Comparison of ENCODE assay signal across 8 cellular contexts in the genomic region with DNA sequence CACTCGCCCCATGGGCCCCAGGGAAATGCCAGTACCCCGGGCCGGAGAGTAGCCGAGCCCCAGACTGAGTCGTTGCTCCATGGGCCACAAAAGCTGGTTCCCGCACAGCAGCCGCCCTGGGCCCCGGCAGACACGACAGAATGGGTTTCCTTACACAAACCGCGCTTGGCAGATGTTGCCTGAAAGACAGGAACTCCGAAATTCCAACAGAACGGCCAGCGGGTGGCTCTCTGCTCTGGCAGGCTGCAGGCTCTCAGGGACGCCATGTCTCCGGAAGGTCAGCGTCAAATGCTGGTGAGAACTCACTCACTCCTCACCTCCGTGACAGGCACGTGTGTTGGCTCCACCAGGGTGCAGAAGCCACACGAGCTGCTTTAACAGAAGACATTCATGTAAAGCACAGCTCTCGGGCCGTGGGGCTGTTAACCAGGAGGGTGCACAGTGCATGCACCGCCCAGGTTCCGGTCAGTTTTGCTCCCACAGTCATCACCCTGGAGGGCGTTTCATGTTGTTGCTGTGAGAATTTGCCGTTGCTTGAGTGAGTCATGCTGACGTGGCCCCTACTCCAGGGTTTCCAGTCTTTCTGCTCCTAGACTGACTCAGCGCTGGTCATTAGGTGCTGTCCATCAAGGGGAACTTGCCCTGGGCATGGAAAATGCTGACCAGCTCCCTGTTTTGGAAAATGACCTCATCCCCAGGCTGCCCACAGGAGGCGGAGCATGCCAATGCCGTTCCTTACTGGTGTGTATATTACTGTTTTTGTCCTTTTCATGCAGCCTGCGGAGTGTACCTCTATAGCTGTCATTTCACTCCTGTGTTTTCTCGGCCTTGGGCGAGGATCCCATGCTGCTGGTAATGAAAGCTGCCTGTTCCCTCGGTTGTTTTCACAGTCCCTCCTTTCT. TPM values are rescaled to one million over a fixed set of nuclear protein-coding genes. Genes with fewer than 3 reads are reported as not detected.
A peak's percentile ranks its signal among the peaks of the same experiment; 100 is the strongest.
DNase-seq lines count a peak whose midpoint lies in the region; ATAC-seq, FAIRE-seq and TF ChIP-seq lines count a peak whose summit lies in the region.

No MANE protein-coding gene starts in this region.

- no peak overlapping the region for H3K18ac ChIP-seq in mesendoderm (ENCODE audit: low read length)

- no peak overlapping the region for H3K23ac ChIP-seq in mesendoderm (ENCODE audit: low read length)

- H3K36me3 Mint-ChIP-seq in GM23338 (ENCODE audit: low read depth) = no peaks in the 10 kb centered on the region; the same call in 2 of the 3 replicates

- H3K27me3 ChIP-seq in GM23338 (ENCODE audit: insufficient read depth) (no peaks in the 10 kb centered on the region), endothelial cell of umbilical vein (ENCODE audit: control insufficient read depth in 2 of 2, insufficient read depth in 2 of 2, low read length in 2 of 2) (peaks cover 0 to 2% of the 10 kb centered on the region in 2 experiments), mesendoderm (ENCODE audit: insufficient read depth, low read length, poor library complexity) (no peaks in the 10 kb centered on the region), thoracic aorta (replicated peaks; ENCODE audit: insufficient read depth) (no peaks in the 10 kb centered on the region)

- H3K9me3 Mint-ChIP-seq in GM23338 = 0 out of 3 replicates have a peak, but pooled peaks cover 3% of the 10 kb centered on the region

- TF ChIP-seq POLR2A in endothelial cell of umbilical vein (IDR thresholded peaks at IDR 0.05; ENCODE audit: low read depth, low read length) = no peak

- H3K4me2 ChIP-seq in GM23338 = no peak overlapping the region
- peak overlapping the region; percentile 75 for H3K4me2 ChIP-seq in endothelial cell of umbilical vein (ENCODE audit: insufficient read depth, low read length)
- no peak overlapping the region for H3K4me2 ChIP-seq in mesendoderm (ENCODE audit: low read length)

- H3K56ac ChIP-seq in mesendoderm (ENCODE audit: low read length) = no peak overlapping the region

- H3K9me2 ChIP-seq in GM23338 (ENCODE audit: insufficient read depth) = no peaks in the 10 kb centered on the region

- H3F3A ChIP-seq in GM23338 (replicated peaks; ENCODE audit: low read depth) = 0 out of 2 replicates have a peak, but pooled peaks cover 21% of the 10 kb centered on the region

- no peaks in the 10 kb centered on the region for H4K20me1 ChIP-seq in GM23338 (replicated peaks; ENCODE audit: insufficient read depth)
- H4K20me1 ChIP-seq in endothelial cell of umbilical vein (replicated peaks; ENCODE audit: control insufficient read depth, extremely low read depth, insufficient read depth, low read length) = no peaks in the 10 kb centered on the region

- H3K79me2 ChIP-seq in GM23338 (replicated peaks; ENCODE audit: insufficient read depth) = no peaks in the 10 kb centered on the region
- no peaks in the 10 kb centered on the region for H3K79me2 ChIP-seq in endothelial cell of umbilical vein (ENCODE audit: control insufficient read depth, insufficient read depth, low read length)
- no peaks in the 10 kb centered on the region for H3K79me2 ChIP-seq in mesendoderm (ENCODE audit: control insufficient read depth, insufficient read depth, low read length)

- intact Hi-C loops in endothelial cell of umbilical vein (cut with micrococcal nuclease) = loop anchor here (1.0 to 2.0 kb wide), 3 partner anchors 45 to 333 kb away; a partner anchor contains a TSS

- DNase-seq in GM23338 (ENCODE audit: low spot score) = peak; percentile 82
- DNase-seq in SK-N-DZ (ENCODE audit: low spot score) = peak; percentile 39
- DNase-seq in endothelial cell of umbilical vein (ENCODE audit: low read depth, low spot score) = peak; percentile 99
- peak; percentile 89 for DNase-seq in mesendoderm
- DNase-seq in thoracic aorta (ENCODE audit: low spot score) = peak; percentile 99

- no peak overlapping the region for H2BK15ac ChIP-seq in mesendoderm (replicated peaks; ENCODE audit: low read depth)

- H3K4me1 ChIP-seq in GM23338 (ENCODE audit: insufficient read depth) (peaks cover 7% of the 10 kb centered on the region; the same call in 1 of the 2 replicates), endothelial cell of umbilical vein (ENCODE audit: control insufficient read depth, extremely low read depth, insufficient read depth, low read length) (peaks cover 17% of the 10 kb centered on the region), mesendoderm (ENCODE audit: control insufficient read depth, low read depth, low read length) (no peaks in the 10 kb centered on the region), thoracic aorta (ENCODE audit: control insufficient read depth in 1 of 2, low read depth in 2 of 2) (peaks cover 16 to 38% of the 10 kb centered on the region in 2 donors)

- H4K8ac ChIP-seq in mesendoderm (ENCODE audit: low read depth, low read length) = no peak overlapping the region

- H4K5ac ChIP-seq in mesendoderm (ENCODE audit: low read length) = no peak overlapping the region

- CTCF ChIA-PET in endothelial cell of umbilical vein (lab: Charles Lee) = interaction anchor here (0.6 to 1.5 kb wide), 7 partner anchors 10 to 253 kb away, joined by 3 to 6 read pairs (median 3); no protein-coding TSS in a partner anchor

- no peak overlapping the region for H3K27ac Mint-ChIP-seq in GM23338

- ATAC-seq in GM23338 (peak; percentile 58), thoracic aorta (ENCODE audit: insufficient number of reproducible peaks, low FRiP score, low read depth) (peak; percentile 99), HG02678 (IDR thresholded peaks at IDR 0.05; ENCODE audit: unreplicated experiment) (no peak), GM19455 (IDR thresholded peaks at IDR 0.05; ENCODE audit: unreplicated experiment) (no peak)

- no peaks in the 10 kb centered on the region for H3K79me1 ChIP-seq in mesendoderm (ENCODE audit: low read length)

- peaks cover 2% of the 10 kb centered on the region for H3K27me3 Mint-ChIP-seq in GM23338 (ENCODE audit: insufficient read depth, low read depth, poor library complexity)

- H3K4me1 Mint-ChIP-seq in GM23338 = peaks cover 21% of the 10 kb centered on the region

- H2AFZ ChIP-seq in GM23338 (peak overlapping the region; percentile 94), endothelial cell of umbilical vein (ENCODE audit: low read depth, low read length) (peak overlapping the region; percentile 93)

- FAIRE-seq in A204.1 (lab: Jason Lieb, UNC) (peak; percentile 95), endothelial cell of umbilical vein (lab: Jason Lieb, UNC) (peak; percentile 100)

- whole genome bisulfite sequencing in mesendoderm (ENCODE audit: extremely low coverage, insufficient coverage, low lambda C conversion rate) = no CpG with 5 or more reads among the region's 34 CpGs

- H3K36me3 ChIP-seq in GM23338 (ENCODE audit: insufficient read depth) = no peaks in the 10 kb centered on the region
- no peaks in the 10 kb centered on the region for H3K36me3 ChIP-seq in endothelial cell of umbilical vein (ENCODE audit: control insufficient read depth in 2 of 2, extremely low read depth in 1 of 2, insufficient read depth in 2 of 2, low read length in 2 of 2)
- H3K36me3 ChIP-seq in mesendoderm (ENCODE audit: control insufficient read depth, insufficient read depth, low read length) = no peaks in the 10 kb centered on the region
- no peaks in the 10 kb centered on the region for H3K36me3 ChIP-seq in thoracic aorta

- POLR2A ChIA-PET in endothelial cell of umbilical vein (lab: Charles Lee) = interaction anchor here (0.9 to 1.3 kb wide), 2 partner anchors 155 to 158 kb away, joined by 4 to 8 read pairs; no protein-coding TSS in a partner anchor

- peak in 1 of 2 experiments; percentile 37; a peak in 3 of 4 replicates for TF ChIP-seq CTCF in GM23338 (conservative IDR thresholded peaks at IDR 0.05; ENCODE audit: low read depth in 2 of 2)
- peak in 1 of 2 donors; percentile 6 for TF ChIP-seq CTCF in endothelial cell of umbilical vein (IDR thresholded peaks at IDR 0.05; ENCODE audit: extremely low read depth in 1 of 2, insufficient read depth in 1 of 2, low read depth in 1 of 2, low read length in 2 of 2)
- no peak for TF ChIP-seq CTCF in thoracic aorta (IDR thresholded peaks at IDR 0.05)

- no peak overlapping the region for H2BK5ac ChIP-seq in mesendoderm (ENCODE audit: low read length)

- no peak overlapping the region for H3K4me3 Mint-ChIP-seq in GM23338

- no peak overlapping the region for H3K4ac ChIP-seq in mesendoderm (ENCODE audit: low read depth, low read length)

- no peak overlapping the region for H2BK120ac ChIP-seq in mesendoderm (ENCODE audit: low read depth, low read length)

- H3K4me3 ChIP-seq in GM23338 (no peak overlapping the region), endothelial cell of umbilical vein (replicated peaks in 1 of 3; ENCODE audit: insufficient read depth in 1 of 3, low read depth in 1 of 3, low read length in 3 of 3) (peak overlapping the region in 2 of 3 experiments; percentile 3 to 45), mesendoderm (ENCODE audit: low read length) (no peak overlapping the region), thoracic aorta (peak overlapping the region; percentile 74)

- dilution Hi-C loops in endothelial cell of umbilical vein (cut with MboI; ENCODE audit: extremely low pct_ligation_motif_present, low sequenced_read_pairs) = no loop called here

- no peaks in the 10 kb centered on the region for H3K9me1 ChIP-seq in endothelial cell of umbilical vein (replicated peaks; ENCODE audit: control insufficient read depth, extremely low read depth, insufficient read depth, low read length)

- H3K9ac ChIP-seq in endothelial cell of umbilical vein (replicated peaks; ENCODE audit: extremely low read depth, insufficient read depth, low read length) = peak overlapping the region; percentile 80
- H3K9ac ChIP-seq in mesendoderm (ENCODE audit: low read length) = no peak overlapping the region

- TSS peak; percentile 91 for BruUV-seq in endothelial cell of umbilical vein (replicated peaks; lab: Mats Ljungman, UMichigan)

- H3K27ac ChIP-seq in GM23338 (ENCODE audit: low read depth) (no peak overlapping the region), endothelial cell of umbilical vein (ENCODE audit: insufficient read depth, low read depth, low read length) (peak overlapping the region; percentile 86), mesendoderm (ENCODE audit: low read depth, low read length) (no peak overlapping the region), thoracic aorta (peak overlapping the region; percentile 93 to 94)

- H3K9me3 ChIP-seq in endothelial cell of umbilical vein (replicated peaks; ENCODE audit: control insufficient read depth, insufficient read depth, low read length) (no peaks in the 10 kb centered on the region), thoracic aorta (no peaks in the 10 kb centered on the region)

- no peak overlapping the region for H2AK5ac ChIP-seq in mesendoderm (ENCODE audit: low read length)

RNA-seq across cellular contexts. Expression of a gene that starts 44.8 kb away (rescaled TPM):
- 224 and 250 TPM in 2 replicates for total RNA-seq in GM23338 (2014; rRNA removed; shearing (Covaris generic))
- polyA plus RNA-seq in GM23338 (2016; fragmentation: Nextera tagmentation; extraction: Ambion mirVana) (210 and 277 TPM in 2 replicates), endothelial cell of umbilical vein (43.8 and 44.5 TPM in 2 replicates)
- polyA plus RNA-seq in SK-N-DZ (2014; cell fraction: cytosol; rRNA removed) = 103 and 125 TPM in 2 replicates
- 331 and 363 TPM in 2 replicates for polyA plus RNA-seq in SK-N-DZ (2014; cell fraction: nucleus; rRNA removed)
- total RNA-seq in endothelial cell of umbilical vein (83.1 and 94.1 TPM in 2 replicates), thoracic aorta (100 to 1,000 TPM; 195 to 200 TPM)
- 21.4 and 27.7 TPM in 2 replicates for polyA plus RNA-seq in endothelial cell of umbilical vein (2011; cell fraction: cytosol; rRNA removed)
- 279 and 295 TPM in 2 replicates for polyA plus RNA-seq in endothelial cell of umbilical vein (2011; cell fraction: nucleus; rRNA removed)
- 43.9 and 50.4 TPM in 2 replicates for polyA plus RNA-seq in endothelial cell of umbilical vein (2012)
- 89.2 and 94.7 TPM in 2 replicates for polyA minus RNA-seq in endothelial cell of umbilical vein
- 48.4 TPM for polyA minus RNA-seq in endothelial cell of umbilical vein (2011; cell fraction: cytosol; rRNA and poly(A)+ RNA removed)
- 230 and 241 TPM in 2 replicates for polyA minus RNA-seq in endothelial cell of umbilical vein (2011; cell fraction: nucleus; rRNA and poly(A)+ RNA removed)
- 49.3 TPM for polyA plus RNA-seq in mesendoderm (2013, experiment 1 of 2)
- 49.3 TPM for polyA plus RNA-seq in mesendoderm (2013, experiment 2 of 2)

Comparison
In these comparisons a context has a peak if more than half of its experiments do, and no peak if none do; other contexts are left out.
1. ATAC-seq: peak in GM23338 (single experiment) and thoracic aorta (single experiment); none in HG02678 (single experiment) and GM19455 (single experiment).
2. DNase-seq: peak in every context shown above with its lines; median percentile 99 in endothelial cell of umbilical vein; 99 in thoracic aorta; 89 in mesendoderm; 82 in GM23338; 39 in SK-N-DZ.
3. H3K27ac ChIP-seq: peak in endothelial cell of umbilical vein (single experiment) and thoracic aorta (2 of 2); none in GM23338 (single experiment) and mesendoderm (single experiment).
4. H3K4me3 ChIP-seq: peak in endothelial cell of umbilical vein (2 of 3) and thoracic aorta (single experiment); none in GM23338 (single experiment) and mesendoderm (single experiment).